Comparison of ENCODE assay signal across 16 cellular contexts in genomic region chr11:6202036-6202435, GRCh38. TPM values are rescaled to one million over a fixed set of nuclear protein-coding genes. Genes with fewer than 3 reads are reported as not detected.
"Had no signal": no experiment of that assay in that cellular context is flagged by ENCODE, and none has a peak within 500 bp of the region (broad histone marks: within the 10 kb centered on the region; RNA-seq: fewer than 3 reads in every experiment).

No MANE protein-coding gene starts in this region.

- H3K4me3 ChIP-seq: thyroid gland had no signal

- H3K79me2 ChIP-seq: parathyroid adenoma had no signal

- H3K27me3 Mint-ChIP-seq: activated naive CD4-positive, alpha-beta T cell treated with anti-CD3 and anti-CD28 coated beads, Interleukin-2, amount 50 U/mL, for 24 hours; activated T-cell treated with anti-CD3 and anti-CD28 coated beads, Interleukin-2, amount 50 U/mL, for 24 hours; stimulated activated memory B cell treated with anti-CD40 and anti-IgM and Interleukin-4, amounts not matched to agents 10 μg/mL and 1 μg/mL and 100 μg/mL, for 72 hours had no signal

- DNase-seq: activated CD4-positive, alpha-beta T cell treated with anti-CD3 and anti-CD28 coated beads, Interleukin-2, amount 50 U/mL, for 4 hours; activated effector memory CD4-positive, alpha-beta T cell treated with anti-CD3 and anti-CD28 coated beads, Interleukin-2, amount 50 U/mL, for 16 hours; activated T-cell treated with anti-CD3 and anti-CD28 coated beads, Interleukin-2, amount 50 U/mL, for 24 hours; amniotic stem cell; brain microvascular endothelial cell; dermis blood vessel endothelial cell; islet precursor cell; stimulated activated CD4-positive, alpha-beta T cell treated with anti-CD3 and anti-CD28 coated beads, Interleukin-2, amount 100 ng/mL, for 48 hours; T1000; thyroid gland had no signal

- ATAC-seq: stimulated activated memory B cell treated with anti-CD40 and anti-IgM and Interleukin-4, amounts not matched to agents 10 μg/mL and 1 μg/mL and 100 μg/mL, for 72 hours had no signal

- H3K27ac ChIP-seq: brain microvascular endothelial cell, epithelial cell of prostate, parathyroid adenoma, thyroid gland had no signal

- H3K9ac ChIP-seq: parathyroid adenoma had no signal

- H3K27me3 ChIP-seq: brain microvascular endothelial cell, thyroid gland had no signal

- H3K9me3 Mint-ChIP-seq: activated naive CD4-positive, alpha-beta T cell treated with anti-CD3 and anti-CD28 coated beads, Interleukin-2, amount 50 U/mL, for 24 hours; activated T-cell treated with anti-CD3 and anti-CD28 coated beads, Interleukin-2, amount 50 U/mL, for 24 hours; stimulated activated memory B cell treated with anti-CD40 and anti-IgM and Interleukin-4, amounts not matched to agents 10 μg/mL and 1 μg/mL and 100 μg/mL, for 72 hours had no signal

- H3K27ac Mint-ChIP-seq: activated naive CD4-positive, alpha-beta T cell treated with anti-CD3 and anti-CD28 coated beads, Interleukin-2, amount 50 U/mL, for 24 hours; stimulated activated memory B cell treated with anti-CD40 and anti-IgM and Interleukin-4, amounts not matched to agents 10 μg/mL and 1 μg/mL and 100 μg/mL, for 72 hours had no signal

- H3K9me3 ChIP-seq: thyroid gland had no signal

- H3K4me1 ChIP-seq: parathyroid adenoma, thyroid gland had no signal

- H2AFZ ChIP-seq: parathyroid adenoma had no signal

- H3K4me3 Mint-ChIP-seq: activated naive CD4-positive, alpha-beta T cell treated with anti-CD3 and anti-CD28 coated beads, Interleukin-2, amount 50 U/mL, for 24 hours; activated T-cell treated with anti-CD3 and anti-CD28 coated beads, Interleukin-2, amount 50 U/mL, for 24 hours; stimulated activated memory B cell treated with anti-CD40 and anti-IgM and Interleukin-4, amounts not matched to agents 10 μg/mL and 1 μg/mL and 100 μg/mL, for 72 hours had no signal

RNA-seq across cellular contexts. Expression of gene OR52W1, which starts 3.0 kb away (rescaled TPM):
- total RNA-seq: cerebellum, dermis blood vessel endothelial cell, lung microvascular endothelial cell, thyroid gland had no signal

RNA-seq across cellular contexts. Expression of gene C11orf42, which starts 3.3 kb away (rescaled TPM):
- total RNA-seq: cerebellum, dermis blood vessel endothelial cell, lung microvascular endothelial cell, thyroid gland had no signal

RNA-seq across cellular contexts. Expression of gene OR52B2, which starts 31.9 kb away (rescaled TPM):
- total RNA-seq: dermis blood vessel endothelial cell, lung microvascular endothelial cell had no signal

RNA-seq across cellular contexts. Expression of gene CNGA4, which starts 36.9 kb away (rescaled TPM):
- total RNA-seq: dermis blood vessel endothelial cell, lung microvascular endothelial cell had no signal
